In genomic region chr4:83110970-83111369, GRCh38 we compare ENCODE assay signal across 10 cellular contexts. TPM values are rescaled to one million over a fixed set of nuclear protein-coding genes. Genes with fewer than 3 reads are reported as not detected.
DNase-seq lines count a peak whose midpoint lies in the region; ATAC-seq and TF ChIP-seq lines count a peak whose summit lies in the region.
"Had no signal": no experiment of that assay in that cellular context is flagged by ENCODE, and none has a peak within 500 bp of the region (broad histone marks: within the 10 kb centered on the region; RNA-seq: fewer than 3 reads in every experiment).

No MANE protein-coding gene starts in this region.

- TF ChIP-seq POLR2A in GM18505 (IDR thresholded peaks at IDR 0.05; ENCODE audit: borderline replicate concordance, extremely low read depth, insufficient read depth, insufficient read length) (no peak), sigmoid colon (IDR thresholded peaks at IDR 0.05) (no peak)

- H3K4me2 ChIP-seq in KMS-11 = peak overlapping the region; percentile 77

- CTCF ChIA-PET in CD4-positive, alpha-beta memory T cell (lab: Charles Lee; ENCODE audit: partially characterized antibody) = interaction anchor here (1.0 to 8.2 kb wide), 18 partner anchors 8 to 174 kb away, joined by 3 to 125 read pairs (median 10); partner anchors contain the start of gene COQ2

- H3K4me1 ChIP-seq in CD4-positive, alpha-beta memory T cell (ENCODE audit: insufficient read depth, low read length) = peaks cover 61% of the 10 kb centered on the region
- peaks cover 38% of the 10 kb centered on the region for H3K4me1 ChIP-seq in KMS-11 (ENCODE audit: low read depth, poor library complexity, severe bottlenecking)
- peaks cover 16% of the 10 kb centered on the region for H3K4me1 ChIP-seq in adipocyte (ENCODE audit: control insufficient read depth, insufficient read depth, low read length)
- H3K4me1 ChIP-seq in sigmoid colon = peaks cover 0 to 12% (median 7%) of the 10 kb centered on the region in 4 donors

- H3K4me1 Mint-ChIP-seq in CD4-positive, alpha-beta memory T cell = peaks cover 27 to 71% (median 46%) of the 10 kb centered on the region in 4 donors
- peaks cover 6% of the 10 kb centered on the region for H3K4me1 Mint-ChIP-seq in nephron

- H3K27ac ChIP-seq in CD4-positive, alpha-beta memory T cell (ENCODE audit: low read depth, low read length) = peak overlapping the region; percentile 58
- H3K27ac ChIP-seq in KMS-11 = peak overlapping the region; percentile 55
- no peak overlapping the region for H3K27ac ChIP-seq in sigmoid colon
- H3K27ac ChIP-seq in dorsolateral prefrontal cortex = no peak overlapping the region

- no peaks in the 10 kb centered on the region for H4K20me1 ChIP-seq in KMS-11 (ENCODE audit: insufficient read depth)

- no peak for TF ChIP-seq EP300 in sigmoid colon (IDR thresholded peaks at IDR 0.05)

- TF ChIP-seq CTCF in KMS-11 (conservative IDR thresholded peaks at IDR 0.05; ENCODE audit: low read depth, low read length) = no peak
- no peak for TF ChIP-seq CTCF in nephron (IDR thresholded peaks at IDR 0.05; ENCODE audit: unreplicated experiment in 3 of 3)
- TF ChIP-seq CTCF in sigmoid colon (IDR thresholded peaks at IDR 0.05) = no peak
- TF ChIP-seq CTCF in dorsolateral prefrontal cortex (IDR thresholded peaks at IDR 0.05 in 54 of 56, conservative IDR thresholded peaks at IDR 0.05 in 2 of 56; ENCODE audit: low read depth in 1 of 56, partially characterized antibody in 56 of 56) = no peak

- H3K9ac ChIP-seq in KMS-11 (peak overlapping the region; percentile 73; the same call in 1 of the 2 replicates), adipocyte (ENCODE audit: low read length) (no peak overlapping the region)

- H3K9me3 ChIP-seq in CD4-positive, alpha-beta memory T cell (ENCODE audit: control insufficient read depth in 1 of 2, low read length in 2 of 2) = no peaks in the 10 kb centered on the region
- no peaks in the 10 kb centered on the region for H3K9me3 ChIP-seq in adipocyte (ENCODE audit: control insufficient read depth, low read length)
- H3K9me3 ChIP-seq in sigmoid colon = no peaks in the 10 kb centered on the region
- H3K9me3 ChIP-seq: MG63, tibial nerve had no signal

- 56 to 65% methylated on average over 4 of the region's 4 CpGs for WGBS in sigmoid colon, 2 donors

- no peak for DNase-seq in CD4-positive, alpha-beta memory T cell
- DNase-seq in adipocyte (ENCODE audit: low read depth) (no peak), sigmoid colon (no peak), dorsolateral prefrontal cortex (no peak), hepatic stellate cell (ENCODE audit: low spot score) (no peak)

- H3K27ac Mint-ChIP-seq in CD4-positive, alpha-beta memory T cell = peak overlapping the region; percentile 90 to 98 (median 96)
- no peak overlapping the region for H3K27ac Mint-ChIP-seq in nephron

- H3K36me3 Mint-ChIP-seq in CD4-positive, alpha-beta memory T cell = peaks cover 19 to 56% of the 10 kb centered on the region in 2 donors
- no peaks in the 10 kb centered on the region for H3K36me3 Mint-ChIP-seq in nephron (ENCODE audit: low read depth)

- peaks cover 0 to 4% (median 0%) of the 10 kb centered on the region in 8 donors for H3K9me3 Mint-ChIP-seq in CD4-positive, alpha-beta memory T cell
- H3K9me3 Mint-ChIP-seq in nephron = no peaks in the 10 kb centered on the region

- H3K4me3 Mint-ChIP-seq in CD4-positive, alpha-beta memory T cell = peak overlapping the region; percentile 93 to 98 (median 95)
- H3K4me3 Mint-ChIP-seq in nephron = peak overlapping the region; percentile 82 to 94 (median 87)

- no peaks in the 10 kb centered on the region for H3K36me3 ChIP-seq in CD4-positive, alpha-beta memory T cell (ENCODE audit: insufficient read depth, low read length)
- H3K36me3 ChIP-seq in KMS-11 (ENCODE audit: insufficient read depth) = no peaks in the 10 kb centered on the region
- no peaks in the 10 kb centered on the region for H3K36me3 ChIP-seq in adipocyte (ENCODE audit: control insufficient read depth, insufficient read depth, low read length, severe bottlenecking)
- H3K36me3 ChIP-seq in sigmoid colon = no peaks in the 10 kb centered on the region
- H3K36me3 ChIP-seq: MG63, tibial nerve had no signal

- peak overlapping the region in 1 of 2 donors; percentile 60 for H3K4me3 ChIP-seq in CD4-positive, alpha-beta memory T cell (ENCODE audit: low read length in 2 of 2)
- H3K4me3 ChIP-seq in KMS-11 (IDR thresholded peaks at IDR 0.05; ENCODE audit: insufficient read depth, low read depth, low read length) (no peak overlapping the region), adipocyte (ENCODE audit: low read length) (peak overlapping the region; percentile 88), sigmoid colon (no peak overlapping the region), dorsolateral prefrontal cortex (peak overlapping the region in 28 of 59 donors; percentile 42 to 75 (median 65))

- POLR2A ChIA-PET in CD4-positive, alpha-beta memory T cell (lab: Charles Lee; ENCODE audit: partially characterized antibody) = interaction anchor here (0.7 to 9.9 kb wide), 15 partner anchors 10 to 344 kb away, joined by 3 to 130 read pairs (median 4); partner anchors contain the start of genes HELQ, MRPS18C and THAP9

- ATAC-seq in GM18505 (IDR thresholded peaks at IDR 0.05; ENCODE audit: unreplicated experiment) = no peak

- intact Hi-C loops in CD4-positive, alpha-beta memory T cell (cut with micrococcal nuclease) = loop anchor here (1.0 to 5.0 kb wide), 10 partner anchors 14 to 210 kb away; partner anchors contain the start of gene THAP9
- intact Hi-C loops in sigmoid colon (cut with DNase I) (loop anchor here (5.0 kb wide), 1 partner anchor 39 kb away; no protein-coding TSS in a partner anchor), dorsolateral prefrontal cortex (cut with DNase I) (no loop called here)

- peak overlapping the region; percentile 85 for H2AFZ ChIP-seq in KMS-11 (ENCODE audit: low read depth)

- no peaks in the 10 kb centered on the region for H3K27me3 ChIP-seq in CD4-positive, alpha-beta memory T cell (ENCODE audit: insufficient read depth, low read length)
- H3K27me3 ChIP-seq in KMS-11 (ENCODE audit: insufficient read depth, low read depth) (no peaks in the 10 kb centered on the region), adipocyte (replicated peaks; ENCODE audit: control insufficient read depth, insufficient read depth, low read length) (no peaks in the 10 kb centered on the region), sigmoid colon (no peaks in the 10 kb centered on the region), dorsolateral prefrontal cortex (peaks cover 0 to 8% (median 0%) of the 10 kb centered on the region in 45 donors)
- H3K27me3 ChIP-seq: MG63 had no signal

- no peaks in the 10 kb centered on the region for H3K79me2 ChIP-seq in KMS-11 (ENCODE audit: insufficient read depth, low read depth)

- H3K27me3 Mint-ChIP-seq in CD4-positive, alpha-beta memory T cell = no peaks in the 10 kb centered on the region
- H3K27me3 Mint-ChIP-seq in nephron (ENCODE audit: low read depth) = peaks cover 26% of the 10 kb centered on the region

RNA-seq across cellular contexts. Expression of gene PLAC8, which starts 3.6 kb away (rescaled TPM):
- 100 to 1,000 TPM; 148 to 150 TPM for total RNA-seq in CD4-positive, alpha-beta memory T cell
- 100 to 1,000 TPM; 378 to 424 TPM for polyA plus RNA-seq in CD4-positive, alpha-beta memory T cell
- 1 to 10 TPM in 3 of 4 donors, under 1 TPM in 1; 0.71 to 4.2 (median 1.7) TPM for total RNA-seq in sigmoid colon
- polyA plus RNA-seq in sigmoid colon = 1,000 to 10,000 TPM in 1 of 3 donors, 100 to 1,000 TPM in 2; 490 to 1,311 (median 566) TPM
- 10 to 100 TPM in 7 of 120 experiments, 1 to 10 TPM in 90, under 1 TPM in 12, not detected in 11; 0.14 to 27.8 (median 2.9) TPM for total RNA-seq in dorsolateral prefrontal cortex

Comparison
In these comparisons a context has a peak if more than half of its experiments do, and no peak if none do; other contexts are left out.
1. H3K27ac ChIP-seq: peak in CD4-positive, alpha-beta memory T cell (single experiment) and KMS-11 (single experiment); none in sigmoid colon (0 of 4) and dorsolateral prefrontal cortex (0 of 59).
2. H3K27ac Mint-ChIP-seq: peak in CD4-positive, alpha-beta memory T cell (7 of 7); none in nephron (0 of 3).
3. RNA of gene PLAC8, which starts 3.6 kb away (total RNA-seq): 148 to 150 TPM in CD4-positive, alpha-beta memory T cell; 0.14 to 27.8 TPM in dorsolateral prefrontal cortex and 0.71 to 4.2 TPM in sigmoid colon; every median in the first group is over 4 times any median in the second.
4. intact Hi-C loops: an anchor here in CD4-positive, alpha-beta memory T cell (1.0 to 5.0 kb wide) and sigmoid colon (5.0 kb wide); none called in dorsolateral prefrontal cortex.